Comparison of ENCODE assay signal across 17 cellular contexts in the genomic region with DNA sequence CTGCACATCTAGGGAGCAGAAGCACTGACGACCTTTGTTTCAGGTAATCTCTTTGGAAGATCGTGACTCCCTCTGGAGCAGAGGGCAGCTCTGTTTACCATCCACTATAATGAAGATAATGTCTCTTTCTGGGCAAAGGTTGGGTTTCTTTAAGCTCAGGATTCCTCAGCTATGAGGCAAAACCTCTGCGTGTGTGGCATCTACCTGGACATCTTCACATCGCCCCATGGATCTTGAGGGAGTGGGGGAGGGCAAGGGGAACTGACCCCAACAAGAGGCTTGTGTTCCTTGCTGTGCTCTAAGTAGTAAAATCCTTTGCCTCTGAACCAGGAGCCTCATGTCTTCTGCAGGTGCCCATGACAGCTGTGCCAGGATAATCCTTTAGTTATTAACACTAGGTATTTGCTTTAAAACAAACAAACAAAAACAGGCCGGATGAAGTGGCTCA. TPM values are rescaled to one million over a fixed set of nuclear protein-coding genes. Genes with fewer than 3 reads are reported as not detected.
DNase-seq lines count a peak whose midpoint lies in the region; TF ChIP-seq lines count a peak whose summit lies in the region.
"Had no signal": no experiment of that assay in that cellular context is flagged by ENCODE, and none has a peak within 500 bp of the region (broad histone marks: within the 10 kb centered on the region; RNA-seq: fewer than 3 reads in every experiment).

No MANE protein-coding gene starts in this region.

- H3K4me3 ChIP-seq in WERI-Rb-1 (ENCODE audit: low read depth, low read length) (no peak overlapping the region), mucosa of rectum (ENCODE audit: low read length in 2 of 2) (peak overlapping the region in 1 of 2 donors; percentile 31), BE2C (ENCODE audit: low read depth, low read length) (no peak overlapping the region), neuronal stem cell (ENCODE audit: low read length in 2 of 2) (no peak overlapping the region)
- H3K4me3 ChIP-seq: BLaER1 treated with 17β-estradiol and CSF1 and Interleukin-3, amounts not matched to agents 10 nM and 100 nM had no signal

- H3K14ac ChIP-seq in neuronal stem cell (ENCODE audit: low read length): no peak overlapping the region

- no peak overlapping the region for H3K18ac ChIP-seq in neuronal stem cell (ENCODE audit: low read length)

- H3K27ac ChIP-seq in WERI-Rb-1: peak overlapping the region; percentile 34
- H3K27ac ChIP-seq in mucosa of rectum (ENCODE audit: low read depth in 2 of 2, low read length in 2 of 2): peak overlapping the region; percentile 3 to 63
- H3K27ac ChIP-seq in neuronal stem cell (replicated peaks; ENCODE audit: low read length): no peak overlapping the region
- H3K27ac ChIP-seq: BLaER1 treated with 17β-estradiol and CSF1 and Interleukin-3, amounts not matched to agents 10 nM and 100 nM had no signal

- H3K36me3 ChIP-seq in WERI-Rb-1 (no peaks in the 10 kb centered on the region; the same call in 1 of the 2 replicates), mucosa of rectum (ENCODE audit: control insufficient read depth in 2 of 2, insufficient read depth in 2 of 2, low read length in 2 of 2) (no peaks in the 10 kb centered on the region), BE2C (no peaks in the 10 kb centered on the region), neuronal stem cell (replicated peaks in 1 of 2; ENCODE audit: control insufficient read depth in 2 of 2, insufficient read depth in 2 of 2, low read length in 2 of 2) (no peaks in the 10 kb centered on the region)

- no peak overlapping the region for H2BK12ac ChIP-seq in neuronal stem cell (ENCODE audit: low read length)

- H2BK120ac ChIP-seq in neuronal stem cell (ENCODE audit: low read depth, low read length): no peak overlapping the region

- peaks cover 25% of the 10 kb centered on the region for H3K9me3 ChIP-seq in WERI-Rb-1 (ENCODE audit: severe bottlenecking)
- H3K9me3 ChIP-seq in mucosa of rectum (ENCODE audit: control insufficient read depth in 2 of 2, low read length in 2 of 2): peaks cover 7 to 10% of the 10 kb centered on the region in 2 donors
- no peaks in the 10 kb centered on the region; the same call in 1 of the 2 replicates for H3K9me3 ChIP-seq in BE2C
- H3K9me3 ChIP-seq in neuronal stem cell (replicated peaks in 1 of 2; ENCODE audit: control insufficient read depth in 2 of 2, insufficient read depth in 1 of 2, low read depth in 1 of 2, low read length in 2 of 2): peaks cover 8 to 16% of the 10 kb centered on the region in 2 donors
- H3K9me3 ChIP-seq: SK-N-SH had no signal

- no peak overlapping the region for H2AK5ac ChIP-seq in neuronal stem cell (ENCODE audit: low read depth, low read length)

- H2AFZ ChIP-seq in neuronal stem cell (ENCODE audit: low read length): no peak overlapping the region

- H3K9ac ChIP-seq in mucosa of rectum (ENCODE audit: low read depth in 1 of 2, low read length in 2 of 2) (no peak overlapping the region), neuronal stem cell (ENCODE audit: low read depth, low read length, poor library complexity) (no peak overlapping the region)
- H3K9ac ChIP-seq: BLaER1 treated with 17β-estradiol and CSF1 and Interleukin-3, amounts not matched to agents 10 nM and 100 nM; SK-N-SH had no signal

- no peak overlapping the region for H3K4ac ChIP-seq in neuronal stem cell (ENCODE audit: low read length)

- no peak overlapping the region for H3K23ac ChIP-seq in neuronal stem cell (ENCODE audit: low read depth, low read length, poor library complexity)

- H3K27me3 ChIP-seq in WERI-Rb-1 (ENCODE audit: insufficient read depth, low read depth, severe bottlenecking) (no peaks in the 10 kb centered on the region), mucosa of rectum (ENCODE audit: control insufficient read depth in 2 of 2, insufficient read depth in 2 of 2, low read length in 2 of 2) (no peaks in the 10 kb centered on the region), BE2C (no peaks in the 10 kb centered on the region), neuronal stem cell (ENCODE audit: control insufficient read depth in 3 of 3, insufficient read depth in 3 of 3, low read depth in 1 of 3, low read length in 3 of 3) (no peaks in the 10 kb centered on the region)
- H3K27me3 ChIP-seq: BLaER1 treated with 17β-estradiol and CSF1 and Interleukin-3, amounts not matched to agents 10 nM and 100 nM had no signal

- H3K4me1 ChIP-seq in mucosa of rectum (ENCODE audit: control insufficient read depth in 2 of 2, insufficient read depth in 2 of 2, low read length in 2 of 2) (peaks cover 9 to 14% of the 10 kb centered on the region in 2 donors), BE2C (no peaks in the 10 kb centered on the region), neuronal stem cell (ENCODE audit: control insufficient read depth in 2 of 2, insufficient read depth in 1 of 2, low read depth in 1 of 2, low read length in 2 of 2) (no peaks in the 10 kb centered on the region)
- H3K4me1 ChIP-seq: BLaER1 treated with 17β-estradiol and CSF1 and Interleukin-3, amounts not matched to agents 10 nM and 100 nM had no signal

- no peak overlapping the region for H4K8ac ChIP-seq in neuronal stem cell (ENCODE audit: low read depth, low read length)

- no peak overlapping the region for H3K4me2 ChIP-seq in neuronal stem cell (ENCODE audit: insufficient read depth, low read length, poor library complexity, severe bottlenecking)
- H3K4me2 ChIP-seq: BLaER1 treated with 17β-estradiol and CSF1 and Interleukin-3, amounts not matched to agents 10 nM and 100 nM; SK-N-SH had no signal

- H3K79me1 ChIP-seq in neuronal stem cell (ENCODE audit: low read depth, low read length): no peaks in the 10 kb centered on the region

- H2BK5ac ChIP-seq in neuronal stem cell (ENCODE audit: low read length): no peak overlapping the region

- no peak overlapping the region for H4K91ac ChIP-seq in neuronal stem cell (ENCODE audit: low read depth, low read length, poor library complexity)

- no peak for TF ChIP-seq CTCF in WERI-Rb-1 (IDR thresholded peaks at IDR 0.05; ENCODE audit: low read depth, low read length)
- TF ChIP-seq CTCF in BE2C (IDR thresholded peaks at IDR 0.05; ENCODE audit: low read depth, low read length): no peak

- WGBS in neuronal stem cell (ENCODE audit: extremely low coverage in 2 of 2, insufficient read length in 2 of 2, insufficient replicate concordance in 1 of 2), 2 donors: no CpG with 5 or more reads among the region's 5 CpGs

- DNase-seq in D341Med (ENCODE audit: low spot score): peak; percentile 72
- DNase-seq in NCI-H146 treated with DMSO at 0.1 percent for 48 hours (lab: John Stamatoyannopoulos, UW; ENCODE audit: unreplicated experiment): peak; percentile 16
- peak; percentile 55 for DNase-seq in WERI-Rb-1
- no peak for DNase-seq in NCI-H2227 treated with DMSO at 0.1 percent for 48 hours (lab: John Stamatoyannopoulos, UW)
- no peak for DNase-seq in BE2C
- no peak for DNase-seq in hypothalamus (lab: John Stamatoyannopoulos, UW)
- no peak for DNase-seq in neuronal stem cell (ENCODE audit: low spot score)
- DNase-seq: EL, Kasumi-1, NCI-H1105, NCI-H1930, NCI-H446, NCI-H748 treated with DMSO at 0.1 percent for 48 hours, PC-3, SK-N-SH had no signal

- H2BK15ac ChIP-seq in neuronal stem cell (ENCODE audit: low read length): no peak overlapping the region

RNA-seq across cellular contexts. Expression of a gene that starts 19.6 kb away (rescaled TPM):
- not detected for polyA plus RNA-seq in BE2C (2012; ENCODE audit: insufficient read depth, insufficient read length, low read depth)
- 0.24 TPM for polyA plus RNA-seq in neuronal stem cell (2013, experiment 1 of 2)
- 0.54 TPM for polyA plus RNA-seq in neuronal stem cell (2013, experiment 2 of 2)
- polyA plus RNA-seq: SK-N-SH had no signal

RNA-seq across cellular contexts. Expression of a gene that starts 30.2 kb away (rescaled TPM):
- polyA plus RNA-seq in BE2C (2012; ENCODE audit: insufficient read depth, insufficient read length, low read depth): 11.0 TPM
- polyA plus RNA-seq in neuronal stem cell (2013, experiment 1 of 2): 12.0 TPM
- polyA plus RNA-seq in neuronal stem cell (2013, experiment 2 of 2): 12.9 TPM

RNA-seq across cellular contexts. Expression of a gene that starts 36.2 kb away (rescaled TPM):
- 22.2 TPM for polyA plus RNA-seq in BE2C (2012; ENCODE audit: insufficient read depth, insufficient read length, low read depth)
- polyA plus RNA-seq in neuronal stem cell (2013, experiment 1 of 2): 9.2 TPM
- 9.2 TPM for polyA plus RNA-seq in neuronal stem cell (2013, experiment 2 of 2)

RNA-seq across cellular contexts. Expression of a gene that starts 36.3 kb away (rescaled TPM):
- polyA plus RNA-seq in BE2C (2012; ENCODE audit: insufficient read depth, insufficient read length, low read depth): 49.4 TPM
- polyA plus RNA-seq in neuronal stem cell (2013, experiment 1 of 2): 31.7 TPM
- polyA plus RNA-seq in neuronal stem cell (2013, experiment 2 of 2): 32.6 TPM

Comparison
In these comparisons a context has a peak if more than half of its experiments do, and no peak if none do; other contexts are left out.
1. DNase-seq: peak in D341Med (single experiment), NCI-H146 treated with DMSO at 0.1 percent for 48 hours (single experiment) and WERI-Rb-1 (single experiment); none in NCI-H2227 treated with DMSO at 0.1 percent for 48 hours (single experiment), BE2C (single experiment), hypothalamus (0 of 51) and neuronal stem cell (single experiment).